Comparison of ENCODE assay signal across 1 cellular context in the genomic region with DNA sequence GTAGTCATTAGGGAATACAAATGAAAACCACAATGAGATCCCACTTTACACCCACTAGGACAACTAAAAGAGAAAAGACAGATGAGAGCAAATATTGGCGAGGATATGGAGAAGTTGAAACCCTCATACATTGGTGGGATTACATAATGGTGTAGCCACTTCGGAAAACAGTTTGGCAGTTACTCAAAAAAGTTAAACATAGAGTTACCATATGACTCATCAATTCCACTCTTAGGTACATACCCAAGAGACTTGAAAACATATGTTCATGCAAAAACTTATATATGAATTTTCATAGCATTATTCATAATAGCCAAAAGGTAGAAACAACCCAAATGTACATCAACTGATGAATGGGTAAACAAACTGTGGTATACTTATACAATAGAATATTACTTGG.
TF ChIP-seq lines count a peak whose summit lies in the region.

No MANE protein-coding gene starts in this region.

TF ChIP-seq in SK-N-SH, 30 proteins besides CTCF, POLR2A, EP300 and RAD21 (continued from another document):
- TF ChIP-seq, protein P1, sequence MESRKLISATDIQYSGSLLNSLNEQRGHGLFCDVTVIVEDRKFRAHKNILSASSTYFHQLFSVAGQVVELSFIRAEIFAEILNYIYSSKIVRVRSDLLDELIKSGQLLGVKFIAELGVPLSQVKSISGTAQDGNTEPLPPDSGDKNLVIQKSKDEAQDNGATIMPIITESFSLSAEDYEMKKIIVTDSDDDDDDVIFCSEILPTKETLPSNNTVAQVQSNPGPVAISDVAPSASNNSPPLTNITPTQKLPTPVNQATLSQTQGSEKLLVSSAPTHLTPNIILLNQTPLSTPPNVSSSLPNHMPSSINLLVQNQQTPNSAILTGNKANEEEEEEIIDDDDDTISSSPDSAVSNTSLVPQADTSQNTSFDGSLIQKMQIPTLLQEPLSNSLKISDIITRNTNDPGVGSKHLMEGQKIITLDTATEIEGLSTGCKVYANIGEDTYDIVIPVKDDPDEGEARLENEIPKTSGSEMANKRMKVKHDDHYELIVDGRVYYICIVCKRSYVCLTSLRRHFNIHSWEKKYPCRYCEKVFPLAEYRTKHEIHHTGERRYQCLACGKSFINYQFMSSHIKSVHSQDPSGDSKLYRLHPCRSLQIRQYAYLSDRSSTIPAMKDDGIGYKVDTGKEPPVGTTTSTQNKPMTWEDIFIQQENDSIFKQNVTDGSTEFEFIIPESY (IDR thresholded peaks at IDR 0.05; ENCODE audit: borderline replicate concordance, low read depth): no peak
